In the genomic region with DNA sequence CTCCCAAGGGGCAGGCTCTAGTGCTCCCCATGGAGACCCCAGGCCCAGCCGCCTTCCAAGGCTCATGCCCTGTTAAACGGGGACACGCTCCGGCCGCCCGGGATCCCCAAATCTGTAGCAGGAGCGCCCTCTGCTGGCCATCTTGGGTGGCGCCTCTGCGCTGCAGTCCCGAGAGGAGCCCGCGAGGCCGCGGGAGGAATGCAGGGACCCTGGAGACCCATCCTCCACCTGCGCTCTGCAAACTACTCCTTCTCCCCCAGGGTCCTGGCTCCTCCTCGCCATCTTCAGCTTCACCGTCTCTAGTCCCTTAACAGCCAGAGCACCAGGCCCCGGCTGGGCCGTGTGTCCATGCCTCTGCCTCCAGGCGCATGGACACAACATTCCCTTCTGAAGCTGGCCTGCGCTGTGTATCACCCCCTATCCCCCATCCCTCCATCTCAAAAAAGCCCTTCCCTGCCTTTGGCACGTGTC, we compare ENCODE assay signal across 8 cellular contexts. TPM values are rescaled to one million over a fixed set of nuclear protein-coding genes. Genes with fewer than 3 reads are reported as not detected.
DNase-seq lines count a peak whose midpoint lies in the region; ATAC-seq and TF ChIP-seq lines count a peak whose summit lies in the region.

No MANE protein-coding gene starts in this region.

- no peaks in the 10 kb centered on the region for H3K36me3 ChIP-seq in OCI-LY1 (ENCODE audit: insufficient read depth, low read length)

- H3F3A ChIP-seq in OCI-LY1 (ENCODE audit: insufficient read depth, low read length) = no peaks in the 10 kb centered on the region

- H3K79me2 ChIP-seq in OCI-LY1 (ENCODE audit: insufficient read depth, low read length) = no peaks in the 10 kb centered on the region

- no peak overlapping the region for H3K27ac ChIP-seq in OCI-LY1 (ENCODE audit: low read depth, low read length, poor library complexity, severe bottlenecking)

- no peaks in the 10 kb centered on the region for H4K20me1 ChIP-seq in OCI-LY1 (ENCODE audit: insufficient read depth, low read length)

- no peak overlapping the region for H2AFZ ChIP-seq in OCI-LY1 (ENCODE audit: low read length)

- H3K4me1 ChIP-seq in OCI-LY1 (ENCODE audit: insufficient read depth, low read length, severe bottlenecking) = peaks cover 7% of the 10 kb centered on the region

- H3K9me2 ChIP-seq in OCI-LY1 (ENCODE audit: low read depth, low read length) = no peaks in the 10 kb centered on the region

- no peaks in the 10 kb centered on the region for H3K9me3 ChIP-seq in OCI-LY1 (ENCODE audit: low read length)

- no peak overlapping the region for H3K4me3 ChIP-seq in OCI-LY1 (ENCODE audit: low read depth, low read length, poor library complexity, severe bottlenecking)
- H3K4me3 ChIP-seq in epithelial cell of proximal tubule (ENCODE audit: low read depth, low read length) = peak overlapping the region; percentile 44

- no peak for ATAC-seq in HG03095 (IDR thresholded peaks at IDR 0.05; ENCODE audit: unreplicated experiment)

- peak; percentile 68 for DNase-seq in DMS153 (lab: John Stamatoyannopoulos, UW)
- peak; percentile 89 for DNase-seq in HT-29 (ENCODE audit: low spot score)
- peak; percentile 81 for DNase-seq in activated T-cell treated with anti-CD3 and anti-CD28 coated beads for 24 hours (ENCODE audit: low read depth)
- DNase-seq in epithelial cell of proximal tubule (ENCODE audit: low read depth) = no peak
- DNase-seq in middle frontal gyrus (ENCODE audit: extremely low spot score, low spot score) = peak; percentile 70
- peak; percentile 79 to 80 for DNase-seq in stimulated activated CD8-positive, alpha-beta memory T cell treated with anti-CD3 and anti-CD28 coated beads, Interleukin-2, amount 100 ng/mL, for 1 hour (ENCODE audit: low read depth in 2 of 2)

- H3K27me3 ChIP-seq in OCI-LY1 (ENCODE audit: insufficient read depth, low read length) = no peaks in the 10 kb centered on the region

- no peak overlapping the region for H3K9ac ChIP-seq in OCI-LY1 (ENCODE audit: low read length)

- peak; percentile 90 for TF ChIP-seq CTCF in OCI-LY1 (IDR thresholded peaks at IDR 0.05; ENCODE audit: low read length)
- TF ChIP-seq CTCF in epithelial cell of proximal tubule (conservative IDR thresholded peaks at IDR 0.05; ENCODE audit: low read depth, low read length) = peak; percentile 81

- no peak overlapping the region for H3K4me2 ChIP-seq in OCI-LY1 (ENCODE audit: low read length)

RNA-seq across cellular contexts. Expression of a gene that starts 23.6 kb away (rescaled TPM):
- 286 and 297 TPM in 2 replicates for total RNA-seq in HT-29 (2014; rRNA removed; shearing (Covaris generic))
- total RNA-seq in epithelial cell of proximal tubule = 20.8 and 88.8 TPM in 2 replicates

RNA-seq across cellular contexts. Expression of a gene that starts 35.4 kb away (rescaled TPM):
- total RNA-seq in HT-29 (2014; rRNA removed; shearing (Covaris generic)) = 0.38 and 2.1 TPM in 2 replicates
- total RNA-seq in epithelial cell of proximal tubule = 2.0 and 4.3 TPM in 2 replicates

RNA-seq across cellular contexts. Expression of a gene that starts 40.7 kb away (rescaled TPM):
- total RNA-seq in HT-29 (2014; rRNA removed; shearing (Covaris generic)) = 81.6 and 91.6 TPM in 2 replicates
- total RNA-seq in epithelial cell of proximal tubule = 59.0 and 86.7 TPM in 2 replicates
